In genomic region chr13:20331949-20332348, GRCh38 we compare ENCODE assay signal across 23 cellular contexts.
"Had no signal": no experiment of that assay in that cellular context is flagged by ENCODE, and none has a peak within 500 bp of the region (broad histone marks: within the 10 kb centered on the region; RNA-seq: fewer than 3 reads in every experiment).

No MANE protein-coding gene starts in this region.

- H3K4me1 ChIP-seq: gastrocnemius medialis, right lobe of liver, thyroid gland, upper lobe of right lung had no signal

- H3K79me2 ChIP-seq: hepatocyte had no signal

- H3K27me3 ChIP-seq: gastrocnemius medialis, hepatocyte, ovary, right lobe of liver, thyroid gland, upper lobe of right lung had no signal

- DNase-seq: activated B cell treated with CpG ODN at 0.5 μM for 24 hours; activated CD4-positive, alpha-beta T cell treated with anti-CD3 and anti-CD28 coated beads, Interleukin-2, amount 50 U/mL, for 1 hour; activated CD8-positive, alpha-beta T cell treated with anti-CD3 and anti-CD28 coated beads for 36 hours; activated naive CD8-positive, alpha-beta T cell treated with anti-CD3 and anti-CD28 coated beads, Interleukin-2, amount 50 U/mL, for 24 hours; activated T-cell treated with anti-CD3 and anti-CD28 coated beads, Interleukin-2, amount 50 U/mL, for 4 hours; amygdala; dermis blood vessel endothelial cell; effector CD4-positive, alpha-beta T cell; gastrocnemius medialis; glutamatergic neuron; left ventricle myocardium inferior; naive B cell; nephron progenitor cell; ovary; right lobe of liver; small intestine; stimulated activated CD4-positive, alpha-beta T cell treated with anti-CD3 and anti-CD28 coated beads, Interleukin-4, amount 100 ng/mL, for 24 hours; stimulated activated naive CD8-positive, alpha-beta T cell treated with anti-CD3 and anti-CD28 coated beads, Interleukin-15, amount 100 ng/mL, for 72 hours; thyroid gland; upper lobe of right lung had no signal

- H2AFZ ChIP-seq: hepatocyte had no signal

- ATAC-seq: activated CD8-positive, alpha-beta T cell treated with anti-CD3 and anti-CD28 coated beads for 36 hours; activated naive CD8-positive, alpha-beta T cell treated with anti-CD3 and anti-CD28 coated beads, Interleukin-2, amount 50 U/mL, for 24 hours; activated T-cell treated with anti-CD3 and anti-CD28 coated beads, Interleukin-2, amount 50 U/mL, for 4 hours; activated T-helper 17 cell treated with anti-CD3 and anti-CD28 coated beads, Interleukin-2, amount 50 U/mL, for 72 hours; right lobe of liver; stimulated activated naive CD8-positive, alpha-beta T cell treated with anti-CD3 and anti-CD28 coated beads, Interleukin-15, amount 100 ng/mL, for 72 hours had no signal

- H3K4me3 ChIP-seq: gastrocnemius medialis, hepatocyte, left ventricle myocardium inferior, ovary, right lobe of liver, thyroid gland, upper lobe of right lung had no signal

- H3K9me3 ChIP-seq: gastrocnemius medialis, neutrophil, ovary, right lobe of liver, thyroid gland, upper lobe of right lung had no signal

- H3K36me3 ChIP-seq: gastrocnemius medialis, left ventricle myocardium inferior, neutrophil, ovary, right lobe of liver, thyroid gland, upper lobe of right lung had no signal

- H3K27ac ChIP-seq: gastrocnemius medialis, hepatocyte, left ventricle myocardium inferior, neutrophil, ovary, right lobe of liver, thyroid gland, upper lobe of right lung had no signal

- H3K4me2 ChIP-seq: hepatocyte had no signal
